8 cellular contexts compared by ENCODE assay signal in the genomic region with DNA sequence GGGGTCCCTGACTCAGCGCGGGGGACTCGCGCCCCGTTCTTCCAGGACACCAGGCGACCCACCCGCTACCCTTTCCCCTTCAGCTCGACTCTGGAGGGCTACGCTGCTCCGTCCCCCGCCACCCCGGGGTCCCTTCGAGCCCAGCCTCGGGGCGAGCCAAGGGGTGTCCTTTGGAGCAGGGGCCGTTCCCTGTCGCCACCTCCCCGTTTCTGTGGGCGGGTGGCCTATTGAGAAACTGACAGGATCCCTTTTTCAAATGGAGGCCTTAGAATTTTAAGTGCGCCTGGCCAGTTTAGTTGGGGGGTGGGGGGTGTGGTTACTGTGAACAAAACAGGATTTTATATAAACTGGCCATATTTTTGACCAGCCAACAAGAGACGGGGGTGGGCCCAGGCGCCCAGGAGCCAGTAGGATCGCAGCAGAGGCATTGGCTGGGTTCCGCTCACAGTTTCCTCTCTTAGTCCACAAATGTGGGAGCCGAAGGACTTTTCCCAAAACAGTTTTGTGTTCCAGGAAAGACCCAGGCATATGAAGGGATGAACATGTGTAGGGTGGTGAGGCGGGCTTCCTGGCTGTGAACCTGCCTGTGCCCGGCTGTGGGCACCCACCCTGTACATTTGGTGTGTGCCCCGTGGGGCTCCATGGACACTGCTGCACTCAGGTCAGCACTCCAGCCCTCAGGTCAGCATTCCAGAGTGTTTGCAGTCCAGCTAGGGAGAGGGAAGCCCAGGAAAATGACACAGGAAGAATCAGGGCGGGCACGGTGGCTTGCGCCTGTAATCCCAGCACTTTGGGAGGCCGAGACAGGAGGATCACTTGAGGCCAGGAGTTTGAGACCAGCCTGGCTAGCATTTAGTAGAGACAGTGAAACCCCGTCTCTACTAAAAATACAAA. TPM values are rescaled to one million over a fixed set of nuclear protein-coding genes. Genes with fewer than 3 reads are reported as not detected.
DNase-seq lines count a peak whose midpoint lies in the region; ATAC-seq and TF ChIP-seq lines count a peak whose summit lies in the region.

No MANE protein-coding gene starts in this region.

- H3K9ac ChIP-seq in BLaER1, result peak overlapping the region; percentile 81

- whole genome bisulfite sequencing in stomach, 5 donors, result 33 to 38% (median 35%) methylated on average over 29 to 33 of the region's 33 CpGs

- H3K27me3 ChIP-seq in BLaER1 (no peaks in the 10 kb centered on the region), left lung (no peaks in the 10 kb centered on the region), stomach (no peaks in the 10 kb centered on the region)

- H3K4me3 Mint-ChIP-seq in chondrocyte (ENCODE audit: unreplicated experiment), result peak overlapping the region; percentile 52

- DNase-seq in M059J (ENCODE audit: low read depth) (peak; percentile 74), chondrocyte (ENCODE audit: low spot score) (no peak), left lung (peak; percentile 80 to 88), stomach (peak; percentile 45)
- DNase-seq in activated CD4-positive, CD25-positive, alpha-beta regulatory T cell (lab: John Stamatoyannopoulos, UW), result no peak

- peaks cover 34% of the 10 kb centered on the region for H4K20me1 ChIP-seq in BLaER1

- TF ChIP-seq POLR2A in stomach (IDR thresholded peaks at IDR 0.05), result no peak

- peaks cover 40% of the 10 kb centered on the region for H3K4me1 ChIP-seq in BLaER1
- H3K4me1 ChIP-seq in left lung, result peaks cover 18 to 45% of the 10 kb centered on the region in 2 donors
- H3K4me1 ChIP-seq in stomach, result peaks cover 35 to 57% (median 44%) of the 10 kb centered on the region in 4 donors

- TF ChIP-seq CTCF in chondrocyte (IDR thresholded peaks at IDR 0.05) (no peak), left lung (IDR thresholded peaks at IDR 0.05) (no peak), stomach (IDR thresholded peaks at IDR 0.05) (no peak)

- H3K4me1 Mint-ChIP-seq in chondrocyte (ENCODE audit: low read depth), result peaks cover 42% of the 10 kb centered on the region

- peak overlapping the region; percentile 78 for H3K4me3 ChIP-seq in BLaER1
- peak overlapping the region; percentile 45 to 74 for H3K4me3 ChIP-seq in left lung
- peak overlapping the region; percentile 80 to 86 (median 85) for H3K4me3 ChIP-seq in stomach

- TF ChIP-seq EP300 in stomach (IDR thresholded peaks at IDR 0.05), result no peak

- H3K9me3 Mint-ChIP-seq in chondrocyte (ENCODE audit: low read depth), result no peaks in the 10 kb centered on the region

- H3K27ac Mint-ChIP-seq in chondrocyte (ENCODE audit: unreplicated experiment), result peak overlapping the region; percentile 76

- intact Hi-C loops in left lung (cut with DNase I) (no loop called here), stomach (cut with DNase I; ENCODE audit: low total_unique reads) (no loop called here)

- peak overlapping the region; percentile 92 for H3K4me2 ChIP-seq in BLaER1

- H3K9me3 ChIP-seq in BLaER1 (no peaks in the 10 kb centered on the region), left lung (no peaks in the 10 kb centered on the region), stomach (no peaks in the 10 kb centered on the region)

- H3K36me3 Mint-ChIP-seq in chondrocyte (ENCODE audit: low read depth), result no peaks in the 10 kb centered on the region

- peak overlapping the region; percentile 86 for H3K27ac ChIP-seq in BLaER1
- H3K27ac ChIP-seq in left lung, result peak overlapping the region; percentile 92
- H3K27ac ChIP-seq in stomach, result peak overlapping the region; percentile 79 to 97 (median 96)

- H3K36me3 ChIP-seq in BLaER1, result peaks cover 15% of the 10 kb centered on the region; the same call in 1 of the 2 replicates
- no peaks in the 10 kb centered on the region for H3K36me3 ChIP-seq in left lung
- H3K36me3 ChIP-seq in stomach, result no peaks in the 10 kb centered on the region

- ATAC-seq in left lung, result peak; percentile 68
- no peak for ATAC-seq in GM19035 (IDR thresholded peaks at IDR 0.05; ENCODE audit: unreplicated experiment)
- ATAC-seq in HG03571 (IDR thresholded peaks at IDR 0.05; ENCODE audit: unreplicated experiment), result no peak

- peaks cover 2% of the 10 kb centered on the region for H3K27me3 Mint-ChIP-seq in chondrocyte (ENCODE audit: low read depth)

RNA-seq across cellular contexts. Expression of gene TIMP2, which starts 0.7 kb away (rescaled TPM):
- 213 and 289 TPM in 2 replicates for total RNA-seq in M059J (2014; rRNA removed; shearing (Covaris generic))
- total RNA-seq in chondrocyte, result 429 to 540 TPM (median 535 TPM) in 3 replicates
- 100 to 1,000 TPM; 196 to 313 TPM for total RNA-seq in left lung
- total RNA-seq in stomach, result 10 to 100 TPM; 37.4 to 100.0 (median 66.1) TPM
- 10 to 100 TPM; 20.9 to 34.4 (median 29.4) TPM for polyA plus RNA-seq in stomach

RNA-seq across cellular contexts. Expression of gene CEP295NL, which starts 22.9 kb away (rescaled TPM):
- total RNA-seq in M059J (2014; rRNA removed; shearing (Covaris generic)), result 0.12 and 1.6 TPM in 2 replicates
- total RNA-seq in chondrocyte (0.67 to 2.3 TPM (median 1.3 TPM) in 3 replicates), left lung (1 to 10 TPM; 1.6 to 6.6 TPM), stomach (10 to 100 TPM in 2 of 5 donors, 1 to 10 TPM in 3; 4.2 to 23.9 (median 7.1) TPM)
- polyA plus RNA-seq in stomach, result under 1 TPM in 2 of 3 donors, not detected in 1; 0.31 to 0.40 TPM

RNA-seq across cellular contexts. Expression of gene LGALS3BP, which starts 53.8 kb away (rescaled TPM):
- 787 and 1,162 TPM in 2 replicates for total RNA-seq in M059J (2014; rRNA removed; shearing (Covaris generic))
- total RNA-seq in chondrocyte (120 to 177 TPM (median 127 TPM) in 3 replicates), left lung (100 to 1,000 TPM; 379 to 688 TPM), stomach (100 to 1,000 TPM in 4 of 5 donors, 10 to 100 TPM in 1; 94.5 to 625 (median 434) TPM)
- polyA plus RNA-seq in stomach, result 100 to 1,000 TPM in 2 of 3 donors, 10 to 100 TPM in 1; 63.4 to 212 (median 172) TPM

Comparison
In these comparisons a context has a peak if more than half of its experiments do, and no peak if none do; other contexts are left out.
1. DNase-seq: peak in M059J (single experiment), left lung (2 of 2) and stomach (single experiment); none in chondrocyte (single experiment) and activated CD4-positive, CD25-positive, alpha-beta regulatory T cell (0 of 4).
2. Peak in every context shown above with its lines, with median percentiles within 50 percentile points of each other: H3K27ac ChIP-seq and H3K4me3 ChIP-seq.